In the genomic region with DNA sequence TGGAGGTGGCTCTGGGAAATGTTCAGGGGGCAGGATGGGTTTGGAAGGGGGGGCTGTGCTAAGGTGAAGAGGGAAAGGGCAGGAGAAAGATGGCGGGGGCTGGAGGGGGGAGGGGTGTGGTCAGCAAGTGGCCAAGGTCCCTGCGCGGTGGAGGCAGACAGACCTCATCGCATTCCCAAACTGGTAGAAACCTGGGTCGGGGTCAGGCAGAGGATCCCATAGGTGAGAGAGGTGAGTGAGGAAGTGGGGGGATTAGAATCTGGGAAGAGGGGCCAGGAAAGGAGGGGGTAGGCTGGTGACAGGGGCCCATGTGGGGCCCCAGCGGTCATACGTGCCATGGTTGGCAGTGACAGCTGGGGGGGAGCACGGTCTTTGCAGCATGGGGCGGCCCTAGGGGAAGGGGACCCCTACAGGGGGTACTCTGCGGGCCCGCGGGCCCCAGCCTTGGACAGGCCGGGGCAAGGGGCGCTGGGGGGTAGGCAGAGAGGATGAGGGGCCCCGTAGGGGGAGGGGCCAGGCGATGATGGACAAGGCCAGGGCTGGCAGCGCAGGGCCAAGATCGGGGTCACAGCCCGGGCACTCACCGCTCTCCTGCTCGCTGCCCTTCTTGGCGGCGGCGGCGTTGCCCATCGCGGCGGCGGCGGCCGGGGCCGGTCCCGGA, we compare ENCODE assay signal across 8 cellular contexts. TPM values are rescaled to one million over a fixed set of nuclear protein-coding genes. Genes with fewer than 3 reads are reported as not detected.
DNase-seq lines count a peak whose midpoint lies in the region; ATAC-seq and TF ChIP-seq lines count a peak whose summit lies in the region.

No MANE protein-coding gene starts in this region.

- H3K4me3 ChIP-seq in cardiac fibroblast (replicated peaks in 1 of 2; ENCODE audit: low read depth in 2 of 2, low read length in 2 of 2) (peak overlapping the region; percentile 80 to 95), lower lobe of right lung (peak overlapping the region; percentile 78), tibial nerve (peak overlapping the region; percentile 80 to 99 (median 84))

- WGBS in tibial nerve, 2 donors: 0 to 2% methylated on average over 10 to 13 of the region's 33 CpGs

- no peaks in the 10 kb centered on the region for H3K36me3 ChIP-seq in lower lobe of right lung
- no peaks in the 10 kb centered on the region for H3K36me3 ChIP-seq in tibial nerve

- intact Hi-C loops in lower lobe of right lung (cut with DNase I): no loop called here

- no peak for ATAC-seq in lower lobe of right lung

- H3K9me3 ChIP-seq in lower lobe of right lung (no peaks in the 10 kb centered on the region), tibial nerve (no peaks in the 10 kb centered on the region)

- H3K27ac ChIP-seq in lower lobe of right lung: peak overlapping the region; percentile 76
- H3K27ac ChIP-seq in tibial nerve: peak overlapping the region; percentile 38 to 99 (median 84)

- TF ChIP-seq EP300 in tibial nerve (IDR thresholded peaks at IDR 0.05): no peak

- peak; percentile 72 for DNase-seq in activated effector memory CD4-positive, alpha-beta T cell treated with anti-CD3 and anti-CD28 coated beads, Interleukin-2, amount 50 U/mL, for 16 hours
- no peak for DNase-seq in activated effector memory CD4-positive, alpha-beta T cell treated with Interleukin-2 at 50 U/mL for 16 hours
- DNase-seq in NCI-H69 (lab: John Stamatoyannopoulos, UW): peak; percentile 42
- DNase-seq in cardiac fibroblast (ENCODE audit: low read depth in 2 of 2): no peak
- peak; percentile 60 for DNase-seq in lower lobe of right lung
- no peak for DNase-seq in tibial nerve (ENCODE audit: low spot score in 2 of 2)
- no peak for DNase-seq in SHP77 treated with DMSO at 0.1 percent for 48 hours (lab: John Stamatoyannopoulos, UW)
- no peak for DNase-seq in COLO829 (ENCODE audit: low spot score)

- H3K4me1 ChIP-seq in lower lobe of right lung: peaks cover 69% of the 10 kb centered on the region
- peaks cover 0 to 75% (median 51%) of the 10 kb centered on the region in 4 donors for H3K4me1 ChIP-seq in tibial nerve

- H3K27me3 ChIP-seq in lower lobe of right lung (ENCODE audit: low read depth) (no peaks in the 10 kb centered on the region), tibial nerve (no peaks in the 10 kb centered on the region)

- TF ChIP-seq CTCF in cardiac fibroblast (IDR thresholded peaks at IDR 0.05; ENCODE audit: low read depth, low read length) (no peak), lower lobe of right lung (IDR thresholded peaks at IDR 0.05) (no peak), tibial nerve (IDR thresholded peaks at IDR 0.05) (no peak)

- no peak for TF ChIP-seq POLR2A in tibial nerve (IDR thresholded peaks at IDR 0.05)

RNA-seq across cellular contexts. Expression of gene PRKACA, which starts 0.5 kb away (rescaled TPM):
- 87.1 TPM for total RNA-seq in lower lobe of right lung
- total RNA-seq in tibial nerve: 10 to 100 TPM; 26.9 to 59.4 (median 41.3) TPM

RNA-seq across cellular contexts. Expression of gene ASF1B, which starts 19.3 kb away (rescaled TPM):
- total RNA-seq in lower lobe of right lung (2.6 TPM), tibial nerve (1 to 10 TPM in 1 of 4 donors, under 1 TPM in 1, not detected in 2; 0.90 to 2.3 TPM)

RNA-seq across cellular contexts. Expression of gene SAMD1, which starts 26.5 kb away (rescaled TPM):
- total RNA-seq in lower lobe of right lung (51.4 TPM), tibial nerve (10 to 100 TPM in 3 of 4 donors, 1 to 10 TPM in 1; 5.9 to 31.4 (median 19.0) TPM)

RNA-seq across cellular contexts. Expression of gene C19orf67, which starts 31.5 kb away (rescaled TPM):
- not detected for total RNA-seq in lower lobe of right lung
- not detected for total RNA-seq in tibial nerve

RNA-seq across cellular contexts. Expression of gene MISP3, which starts 44.5 kb away (rescaled TPM):
- 7.1 TPM for total RNA-seq in lower lobe of right lung
- total RNA-seq in tibial nerve: 1 to 10 TPM; 1.8 to 7.8 (median 7.2) TPM

Comparison
In these comparisons a context has a peak if more than half of its experiments do, and no peak if none do; other contexts are left out.
1. DNase-seq: peak in activated effector memory CD4-positive, alpha-beta T cell treated with anti-CD3 and anti-CD28 coated beads, Interleukin-2, amount 50 U/mL, for 16 hours (single experiment), NCI-H69 (single experiment) and lower lobe of right lung (single experiment); none in activated effector memory CD4-positive, alpha-beta T cell treated with Interleukin-2 at 50 U/mL for 16 hours (single experiment), cardiac fibroblast (0 of 2), tibial nerve (0 of 2), SHP77 treated with DMSO at 0.1 percent for 48 hours (single experiment) and COLO829 (single experiment).
2. Peak in every context shown above with its lines, with median percentiles within 50 percentile points of each other: H3K4me3 ChIP-seq.